In the genomic region with DNA sequence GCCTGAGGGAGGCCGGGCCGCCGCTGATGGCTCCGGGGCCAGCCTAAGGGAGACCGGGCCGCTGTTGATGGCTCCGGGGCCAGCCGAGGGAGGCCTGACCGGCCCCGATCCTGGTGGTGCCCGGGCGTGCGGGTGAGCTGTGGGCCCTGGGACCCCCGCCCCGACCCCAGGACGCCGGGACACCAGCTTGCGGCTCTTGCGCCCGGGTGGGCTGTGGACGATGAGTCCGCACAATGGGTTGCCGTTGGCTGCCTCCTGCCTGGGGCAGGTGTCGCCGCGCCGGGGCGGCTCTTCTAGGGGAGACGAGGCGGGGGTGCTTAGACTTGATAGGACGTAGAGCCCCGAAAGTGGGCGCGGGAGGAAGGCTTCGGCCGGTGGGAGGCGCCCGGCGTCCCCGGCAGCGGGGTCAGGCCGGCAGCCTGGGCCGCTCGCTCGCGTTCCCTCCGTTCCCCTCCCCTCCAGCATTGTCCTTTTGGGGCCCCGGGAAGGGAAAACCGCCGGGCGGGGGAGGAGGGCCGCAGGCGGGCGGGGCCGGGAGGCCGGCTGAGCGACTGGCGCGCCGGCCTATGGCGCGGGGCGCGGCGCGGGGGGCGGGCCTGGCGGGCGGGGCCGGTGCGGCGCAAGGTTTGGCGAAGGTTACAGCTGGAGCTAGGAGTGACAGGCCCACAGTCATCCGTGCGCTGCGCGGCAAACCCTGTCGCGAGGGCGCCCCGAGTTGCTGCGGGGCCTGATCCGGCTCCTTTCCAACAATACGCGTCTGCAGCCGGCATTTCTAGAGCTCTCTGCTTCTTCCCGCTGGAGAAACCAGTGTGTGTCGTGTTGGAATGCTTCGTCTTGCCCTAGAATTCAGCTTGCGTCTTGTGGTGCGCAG, we compare ENCODE assay signal across 8 cellular contexts. TPM values are rescaled to one million over a fixed set of nuclear protein-coding genes. Genes with fewer than 3 reads are reported as not detected.
DNase-seq lines count a peak whose midpoint lies in the region; ATAC-seq and TF ChIP-seq lines count a peak whose summit lies in the region.

No MANE protein-coding gene starts in this region.

- peak overlapping the region; percentile 82 for H3K4me3 Mint-ChIP-seq in T-helper 1 cell treated with Interleukin-12 subunit alpha and Interleukin-12 subunit beta and Interleukin-4 antibody, amounts not matched to agents 30 μg/mL and 1 μg/mL, for 36 hours

- WGBS in psoas muscle, 3 donors: 1% methylated on average over 62 to 91 of the region's 91 CpGs
- WGBS in urinary bladder: under 1% methylated on average over 90 of the region's 91 CpGs

- H3K9me3 Mint-ChIP-seq in T-helper 1 cell treated with Interleukin-12 subunit alpha and Interleukin-12 subunit beta and Interleukin-4 antibody, amounts not matched to agents 30 μg/mL and 1 μg/mL, for 36 hours: no peaks in the 10 kb centered on the region

- peaks cover 8% of the 10 kb centered on the region for H3K36me3 Mint-ChIP-seq in T-helper 1 cell treated with Interleukin-12 subunit alpha and Interleukin-12 subunit beta and Interleukin-4 antibody, amounts not matched to agents 30 μg/mL and 1 μg/mL, for 36 hours (ENCODE audit: low read depth)

- no peaks in the 10 kb centered on the region for H3K27me3 ChIP-seq in psoas muscle (ENCODE audit: insufficient read depth in 3 of 3, low read length in 2 of 3)

- in situ Hi-C loops in GM13976 (cut with MboI; ENCODE audit: low sequenced_read_pairs, unreplicated experiment): no loop called here

- H3K4me1 ChIP-seq in psoas muscle (peaks cover 62% of the 10 kb centered on the region), urinary bladder (ENCODE audit: insufficient read depth) (no peaks in the 10 kb centered on the region)

- ATAC-seq in HG02642 (IDR thresholded peaks at IDR 0.05; ENCODE audit: poor library complexity, unreplicated experiment): peak; percentile 76
- peak; percentile 85 for ATAC-seq in left ventricle myocardium superior
- ATAC-seq in psoas muscle: peak; percentile 81 to 86 (median 84)

- no peaks in the 10 kb centered on the region for H3K9me3 ChIP-seq in psoas muscle

- no peaks in the 10 kb centered on the region for H3K27me3 Mint-ChIP-seq in T-helper 1 cell treated with Interleukin-12 subunit alpha and Interleukin-12 subunit beta and Interleukin-4 antibody, amounts not matched to agents 30 μg/mL and 1 μg/mL, for 36 hours (ENCODE audit: low read depth)

- peaks cover 40% of the 10 kb centered on the region for H3K4me1 Mint-ChIP-seq in T-helper 1 cell treated with Interleukin-12 subunit alpha and Interleukin-12 subunit beta and Interleukin-4 antibody, amounts not matched to agents 30 μg/mL and 1 μg/mL, for 36 hours (ENCODE audit: low read depth)

- H3K27ac ChIP-seq in psoas muscle (peak overlapping the region; percentile 99), urinary bladder (ENCODE audit: low read depth) (peak overlapping the region; percentile 100)

- H3K4me3 ChIP-seq in psoas muscle (peak overlapping the region; percentile 93), urinary bladder (ENCODE audit: low read depth, low read length) (peak overlapping the region; percentile 100)

- TF ChIP-seq CTCF in GM13976 (IDR thresholded peaks at IDR 0.05; ENCODE audit: borderline replicate concordance, control extremely low read depth, extremely low read depth, insufficient read depth, missing control alignments) (peak; percentile 37), psoas muscle (IDR thresholded peaks at IDR 0.05) (no peak)

- DNase-seq in GM13976 (ENCODE audit: low spot score) (peak; percentile 97), NCI-H1105 treated with DMSO at 0.1 percent for 48 hours (lab: John Stamatoyannopoulos, UW) (peak; percentile 63), amygdala (lab: John Stamatoyannopoulos, UW) (peak; percentile 42 to 94 (median 86)), left ventricle myocardium superior (peak; percentile 96), psoas muscle (peak; percentile 93 to 95)

- H3K36me3 ChIP-seq in psoas muscle (ENCODE audit: insufficient read depth in 1 of 2, low read depth in 1 of 2) (no peaks in the 10 kb centered on the region), urinary bladder (ENCODE audit: insufficient read depth) (peaks cover 2% of the 10 kb centered on the region)

- intact Hi-C loops in left ventricle myocardium superior (cut with micrococcal nuclease) (no loop called here), psoas muscle (cut with DNase I) (loop anchor here (5.0 kb wide), 3 partner anchors 66 to 89 kb away; a partner anchor contains a TSS)

- H3K27ac Mint-ChIP-seq in T-helper 1 cell treated with Interleukin-12 subunit alpha and Interleukin-12 subunit beta and Interleukin-4 antibody, amounts not matched to agents 30 μg/mL and 1 μg/mL, for 36 hours: peak overlapping the region; percentile 69

RNA-seq across cellular contexts. Expression of a gene that starts 0.8 kb away (rescaled TPM):
- 79.8 TPM for total RNA-seq in left ventricle myocardium superior
- total RNA-seq in psoas muscle: 10 to 100 TPM; 50.9 to 79.8 (median 56.8) TPM
- polyA plus RNA-seq in psoas muscle: 10 to 100 TPM in 2 of 3 donors, 1 to 10 TPM in 1; 8.7 to 53.3 (median 20.8) TPM
- total RNA-seq in urinary bladder: 32.8 TPM
- 18.8 TPM for polyA plus RNA-seq in urinary bladder

Comparison
In these comparisons a context has a peak if more than half of its experiments do, and no peak if none do; other contexts are left out.
1. Peak in every context shown above with its lines: DNase-seq, ATAC-seq, H3K4me3 ChIP-seq and H3K27ac ChIP-seq.